ENCODE assay signal across 25 cellular contexts in the genomic region with DNA sequence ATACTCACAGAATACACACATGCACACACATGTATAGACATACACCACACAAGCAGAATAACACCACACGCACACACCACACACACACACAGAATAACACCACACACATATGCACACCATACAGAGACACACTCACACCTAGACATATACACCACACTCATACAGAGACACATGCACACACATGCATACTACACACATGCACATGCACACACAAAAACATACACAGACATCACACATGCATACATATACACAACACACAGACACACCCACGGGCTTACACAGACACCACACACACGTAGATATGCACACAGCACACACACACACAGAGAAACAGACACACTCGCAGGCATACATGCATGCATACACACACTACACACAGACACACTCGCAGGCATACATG. TPM values are rescaled to one million over a fixed set of nuclear protein-coding genes. Genes with fewer than 3 reads are reported as not detected.
"Had no signal": no experiment of that assay in that cellular context is flagged by ENCODE, and none has a peak within 500 bp of the region (broad histone marks: within the 10 kb centered on the region; RNA-seq: fewer than 3 reads in every experiment).

No MANE protein-coding gene starts in this region.

- H3K27me3 Mint-ChIP-seq: stimulated activated naive B cell treated with anti-CD40 and anti-IgM and Interleukin-4, amounts not matched to agents 10 μg/mL and 1 μg/mL and 100 μg/mL, for 72 hours had no signal

- H3K9ac ChIP-seq: parathyroid adenoma had no signal

- H3K9me3 Mint-ChIP-seq: mesothelial cell of epicardium; naive thymus-derived CD8-positive, alpha-beta T cell; nephron; neural crest cell; stimulated activated naive B cell treated with anti-CD40 and anti-IgM and Interleukin-4, amounts not matched to agents 10 μg/mL and 1 μg/mL and 100 μg/mL, for 72 hours had no signal

- ATAC-seq: naive thymus-derived CD8-positive, alpha-beta T cell; psoas muscle; stimulated activated naive B cell treated with anti-CD40 and anti-IgM and Interleukin-4, amounts not matched to agents 10 μg/mL and 1 μg/mL and 100 μg/mL, for 72 hours; stimulated activated naive CD8-positive, alpha-beta T cell treated with anti-CD3 and anti-CD28 coated beads, Interleukin-15, Interleukin-2, amounts not matched to agents 100 U/mL and 50 U/mL, for 24 hours had no signal

- H3K4me3 ChIP-seq: heart right ventricle, hepatocyte, left ventricle myocardium inferior, lung, psoas muscle, stomach, testis, thyroid gland, transverse colon had no signal

- H3K27me3 ChIP-seq: hepatocyte, testis, thyroid gland, transverse colon, vagina had no signal

- H3K79me2 ChIP-seq: parathyroid adenoma had no signal

- H3K36me3 ChIP-seq: heart right ventricle, left ventricle myocardium inferior, stomach, thyroid gland, transverse colon, vagina had no signal

- H2AFZ ChIP-seq: hepatocyte, parathyroid adenoma had no signal

- H3K4me1 ChIP-seq: heart right ventricle, left ventricle myocardium inferior, parathyroid adenoma, psoas muscle, thyroid gland, transverse colon had no signal

- H3K27ac ChIP-seq: heart right ventricle, left ventricle myocardium inferior, parathyroid adenoma, psoas muscle, stomach, testis, thyroid gland, transverse colon had no signal

- H3K27ac Mint-ChIP-seq: mesothelial cell of epicardium; naive thymus-derived CD8-positive, alpha-beta T cell; nephron; stimulated activated naive B cell treated with anti-CD40 and anti-IgM and Interleukin-4, amounts not matched to agents 10 μg/mL and 1 μg/mL and 100 μg/mL, for 72 hours had no signal

- DNase-seq: heart right ventricle; islet precursor cell; left ventricle myocardium inferior; naive thymus-derived CD8-positive, alpha-beta T cell; nucleus accumbens; psoas muscle; stimulated activated CD4-positive, alpha-beta T cell treated with anti-CD3 and anti-CD28 coated beads, Interleukin-12 subunit alpha, Interleukin-12 subunit beta, amount 100 ng/mL, for 4 hours; stimulated activated CD4-positive, alpha-beta T cell treated with anti-CD3 and anti-CD28 coated beads, Interleukin-15, amount 100 ng/mL, for 24 hours; stimulated activated CD4-positive, alpha-beta T cell treated with anti-CD3 and anti-CD28 coated beads, Interleukin-2, amount 100 ng/mL, for 24 hours; stimulated activated CD4-positive, alpha-beta T cell treated with anti-CD3 and anti-CD28 coated beads, Interleukin-4, amount 100 ng/mL, for 1 hour; stimulated activated naive B cell treated with anti-CD40 and anti-IgM and Interleukin-4, amounts not matched to agents 10 μg/mL and 1 μg/mL and 100 μg/mL, for 72 hours; stomach; thyroid gland; transverse colon had no signal

- H3K9me3 ChIP-seq: heart right ventricle, left ventricle myocardium inferior, psoas muscle, stomach, testis, thyroid gland, transverse colon, vagina had no signal

- H3K4me1 Mint-ChIP-seq: stimulated activated naive B cell treated with anti-CD40 and anti-IgM and Interleukin-4, amounts not matched to agents 10 μg/mL and 1 μg/mL and 100 μg/mL, for 72 hours had no signal

- H3K4me3 Mint-ChIP-seq: mesothelial cell of epicardium; naive thymus-derived CD8-positive, alpha-beta T cell; nephron; neural crest cell; stimulated activated naive B cell treated with anti-CD40 and anti-IgM and Interleukin-4, amounts not matched to agents 10 μg/mL and 1 μg/mL and 100 μg/mL, for 72 hours had no signal

- H3K36me3 Mint-ChIP-seq: mesothelial cell of epicardium; naive thymus-derived CD8-positive, alpha-beta T cell; stimulated activated naive B cell treated with anti-CD40 and anti-IgM and Interleukin-4, amounts not matched to agents 10 μg/mL and 1 μg/mL and 100 μg/mL, for 72 hours had no signal

RNA-seq across cellular contexts. Expression of a gene that starts 49.7 kb away (rescaled TPM):
- total RNA-seq: kidney epithelial cell; mononuclear cell; naive thymus-derived CD8-positive, alpha-beta T cell; thyroid gland had no signal
- polyA plus RNA-seq: naive thymus-derived CD8-positive, alpha-beta T cell had no signal
